Comparison of ENCODE assay signal across 8 cellular contexts in the genomic region with DNA sequence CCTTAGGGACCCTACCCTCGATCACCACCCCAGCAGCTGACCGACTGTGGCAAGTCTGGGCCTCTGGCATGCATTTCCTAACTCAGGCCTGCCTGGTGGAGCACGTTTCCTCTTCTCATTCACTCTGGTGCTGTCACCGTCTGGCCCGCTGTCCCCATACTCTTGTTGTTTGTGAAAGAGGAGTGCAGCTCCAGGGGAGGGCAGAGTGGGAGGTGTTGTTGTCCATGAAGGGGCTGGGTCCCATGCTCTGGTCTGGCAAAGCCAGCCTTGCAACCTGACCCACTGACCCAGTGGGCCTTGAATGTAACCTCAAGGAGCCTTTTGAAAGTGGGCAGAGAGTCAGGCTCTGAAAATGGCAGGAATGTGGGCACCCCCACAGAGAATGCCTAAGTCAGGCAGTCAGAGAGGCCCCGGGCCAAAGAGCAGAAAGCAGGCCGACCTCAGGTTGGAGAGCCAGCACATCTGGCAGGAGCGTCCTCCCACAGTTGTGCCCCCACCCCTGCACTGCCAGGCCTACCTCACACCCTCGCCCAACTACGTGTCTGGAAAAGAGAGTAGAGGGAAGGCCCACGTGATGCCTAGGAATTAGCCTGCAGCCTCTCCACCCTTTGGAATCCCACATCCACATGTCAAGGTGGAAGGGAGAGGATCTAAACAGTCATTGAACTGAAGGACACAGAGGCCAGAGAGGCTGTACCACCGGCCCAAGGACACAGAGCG. TPM values are rescaled to one million over a fixed set of nuclear protein-coding genes. Genes with fewer than 3 reads are reported as not detected.
DNase-seq lines count a peak whose midpoint lies in the region; ATAC-seq and TF ChIP-seq lines count a peak whose summit lies in the region.

No MANE protein-coding gene starts in this region.

- H3K23ac ChIP-seq in neuronal stem cell (ENCODE audit: low read depth, low read length, poor library complexity), result no peak overlapping the region

- TF ChIP-seq CTCF in MM.1S (IDR thresholded peaks at IDR 0.05; ENCODE audit: low read length), result no peak

- H2AK5ac ChIP-seq in neuronal stem cell (ENCODE audit: low read depth, low read length), result peak overlapping the region; percentile 94

- H3K4me2 ChIP-seq in neuronal stem cell (ENCODE audit: insufficient read depth, low read length, poor library complexity, severe bottlenecking) (no peak overlapping the region), MM.1S (ENCODE audit: low read depth, low read length) (no peak overlapping the region)

- H2BK5ac ChIP-seq in neuronal stem cell (ENCODE audit: low read length), result peak overlapping the region; percentile 90

- H4K8ac ChIP-seq in neuronal stem cell (ENCODE audit: low read depth, low read length), result no peak overlapping the region

- no peak for ATAC-seq in HG03135 (IDR thresholded peaks at IDR 0.05; ENCODE audit: unreplicated experiment)

- H3K4ac ChIP-seq in neuronal stem cell (ENCODE audit: low read length), result no peak overlapping the region

- peak overlapping the region; percentile 10 for H2BK15ac ChIP-seq in neuronal stem cell (ENCODE audit: low read length)

- H4K91ac ChIP-seq in neuronal stem cell (ENCODE audit: low read depth, low read length, poor library complexity), result no peak overlapping the region

- no peaks in the 10 kb centered on the region for H4K20me1 ChIP-seq in MM.1S (ENCODE audit: insufficient read depth, low read length)

- H3K79me2 ChIP-seq in MM.1S (ENCODE audit: low read length), result peaks cover 62% of the 10 kb centered on the region

- H3K9ac ChIP-seq in neuronal stem cell (ENCODE audit: low read depth, low read length, poor library complexity) (no peak overlapping the region), MM.1S (ENCODE audit: low read length) (no peak overlapping the region)

- H3K27ac ChIP-seq in neuronal stem cell (replicated peaks; ENCODE audit: low read length) (peak overlapping the region; percentile 23), MM.1S (ENCODE audit: low read length) (no peak overlapping the region)

- no peak overlapping the region for H2BK12ac ChIP-seq in neuronal stem cell (ENCODE audit: low read length)

- H3K4me3 ChIP-seq in neuronal stem cell (ENCODE audit: low read length in 2 of 2) (no peak overlapping the region), MM.1S (ENCODE audit: low read length) (no peak overlapping the region)

- no CpG with 5 or more reads among the region's 13 CpGs for WGBS in neuronal stem cell (ENCODE audit: extremely low coverage in 2 of 2, insufficient read length in 2 of 2, insufficient replicate concordance in 1 of 2), 2 donors

- H3F3A ChIP-seq in MM.1S (ENCODE audit: insufficient read depth, low read length), result peaks cover 3% of the 10 kb centered on the region; the same call in 1 of the 2 replicates

- H3K4me1 ChIP-seq in neuronal stem cell (ENCODE audit: control insufficient read depth in 2 of 2, insufficient read depth in 1 of 2, low read depth in 1 of 2, low read length in 2 of 2) (peaks cover 28 to 40% of the 10 kb centered on the region in 2 donors), MM.1S (ENCODE audit: low read length) (peaks cover 15% of the 10 kb centered on the region)

- H3K36me3 ChIP-seq in neuronal stem cell (replicated peaks in 1 of 2; ENCODE audit: control insufficient read depth in 2 of 2, insufficient read depth in 2 of 2, low read length in 2 of 2) (peaks cover 0 to 1% of the 10 kb centered on the region in 2 donors), MM.1S (replicated peaks; ENCODE audit: insufficient read depth, low read length) (no peaks in the 10 kb centered on the region)

- peaks cover 6% of the 10 kb centered on the region for H3K79me1 ChIP-seq in neuronal stem cell (ENCODE audit: low read depth, low read length)

- H2AFZ ChIP-seq in neuronal stem cell (ENCODE audit: low read length) (peak overlapping the region; percentile 57), MM.1S (ENCODE audit: low read length) (no peak overlapping the region)

- H3K18ac ChIP-seq in neuronal stem cell (ENCODE audit: low read length), result peak overlapping the region; percentile 44

- DNase-seq in EL (peak; percentile 95), M059J (ENCODE audit: low read depth) (peak; percentile 95), dedifferentiated amniotic fluid mesenchymal stem cell (ENCODE audit: extremely low spot score) (peak; percentile 34), neuronal stem cell (ENCODE audit: low spot score) (no peak), NCI-H1105 (lab: John Stamatoyannopoulos, UW) (no peak), MM.1S (no peak)
- no peak for DNase-seq in activated CD4-positive, alpha-beta T cell treated with anti-CD3 and anti-CD28 coated beads, Interleukin-2, amount 50 U/mL, for 4 hours

- no peaks in the 10 kb centered on the region for H3K27me3 ChIP-seq in neuronal stem cell (ENCODE audit: control insufficient read depth in 3 of 3, insufficient read depth in 3 of 3, low read depth in 1 of 3, low read length in 3 of 3)
- H3K27me3 ChIP-seq in MM.1S (replicated peaks; ENCODE audit: insufficient read depth, low read length), result no peaks in the 10 kb centered on the region

- H3K9me2 ChIP-seq in MM.1S (replicated peaks; ENCODE audit: insufficient read depth, low read length), result no peaks in the 10 kb centered on the region

- peak overlapping the region; percentile 36 for H2BK120ac ChIP-seq in neuronal stem cell (ENCODE audit: low read depth, low read length)

- H3K9me3 ChIP-seq in neuronal stem cell (replicated peaks in 1 of 2; ENCODE audit: control insufficient read depth in 2 of 2, insufficient read depth in 1 of 2, low read depth in 1 of 2, low read length in 2 of 2) (no peaks in the 10 kb centered on the region), MM.1S (replicated peaks; ENCODE audit: insufficient read depth, low read length) (no peaks in the 10 kb centered on the region)

- H3K14ac ChIP-seq in neuronal stem cell (ENCODE audit: low read length), result peak overlapping the region; percentile 72

RNA-seq across cellular contexts. Expression of a gene that starts 10.9 kb away (rescaled TPM):
- total RNA-seq in M059J (2014; rRNA removed; shearing (Covaris generic)), result 21.4 and 37.5 TPM in 2 replicates
- 10.3 TPM for polyA plus RNA-seq in neuronal stem cell (2013, experiment 1 of 2)
- polyA plus RNA-seq in neuronal stem cell (2013, experiment 2 of 2), result 10.3 TPM

RNA-seq across cellular contexts. Expression of a gene that starts 38.1 kb away (rescaled TPM):
- 71.6 and 80.9 TPM in 2 replicates for total RNA-seq in M059J (2014; rRNA removed; shearing (Covaris generic))
- polyA plus RNA-seq in neuronal stem cell (2013, experiment 1 of 2), result 45.9 TPM
- polyA plus RNA-seq in neuronal stem cell (2013, experiment 2 of 2), result 44.1 TPM

RNA-seq across cellular contexts. Expression of a gene that starts 55.4 kb away (rescaled TPM):
- total RNA-seq in M059J (2014; rRNA removed; shearing (Covaris generic)), result 0.07 and 0.10 TPM in 2 replicates
- polyA plus RNA-seq in neuronal stem cell (2013, experiment 1 of 2), result 0.77 TPM
- polyA plus RNA-seq in neuronal stem cell (2013, experiment 2 of 2), result 0.80 TPM

Comparison
In these comparisons a context has a peak if more than half of its experiments do, and no peak if none do; other contexts are left out.
1. DNase-seq: peak in EL (single experiment), M059J (single experiment) and dedifferentiated amniotic fluid mesenchymal stem cell (single experiment); none in neuronal stem cell (single experiment), NCI-H1105 (single experiment), MM.1S (single experiment) and activated CD4-positive, alpha-beta T cell treated with anti-CD3 and anti-CD28 coated beads, Interleukin-2, amount 50 U/mL, for 4 hours (0 of 2).